10 cellular contexts compared by ENCODE assay signal in genomic region chr3:278300-279064, GRCh38.
DNase-seq lines count a peak whose midpoint lies in the region; ATAC-seq, FAIRE-seq and TF ChIP-seq lines count a peak whose summit lies in the region.
"Had no signal": no experiment of that assay in that cellular context is flagged by ENCODE, and none has a peak within 500 bp of the region (broad histone marks: within the 10 kb centered on the region; RNA-seq: fewer than 3 reads in every experiment).

No MANE protein-coding gene starts in this region.

- no peaks in the 10 kb centered on the region for H3K4me1 ChIP-seq in testis
- H3K4me1 ChIP-seq in ascending aorta = no peaks in the 10 kb centered on the region

- POLR2A ChIA-PET in activated B cell treated with CpG ODN at 0.5 μM for 24 hours (lab: Charles Lee) = interaction anchor here (0.9 to 2.3 kb wide), 5 partner anchors 11 to 81 kb away, joined by 3 to 21 read pairs (median 6); no protein-coding TSS in a partner anchor

- intact Hi-C loops in activated B cell treated with CpG ODN at 0.5 μM for 24 hours (cut with micrococcal nuclease) (loop anchor here (1.0 kb wide), 4 partner anchors 12 to 81 kb away; no protein-coding TSS in a partner anchor), testis (cut with DNase I; ENCODE audit: low total_unique reads) (no loop called here), ascending aorta (cut with DNase I) (no loop called here)

- H3K27ac ChIP-seq in testis (no peak overlapping the region), ascending aorta (no peak overlapping the region)
- H3K27ac ChIP-seq: hepatocyte had no signal

- H3K27me3 ChIP-seq in testis (no peaks in the 10 kb centered on the region), ascending aorta (no peaks in the 10 kb centered on the region)
- H3K27me3 ChIP-seq: hepatocyte had no signal

- FAIRE-seq in GM12892 (lab: Jason Lieb, UNC) = peak; percentile 89

- DNase-seq in GM12892 (ENCODE audit: insufficient read length) (no peak), activated B cell treated with CpG ODN at 0.5 μM for 24 hours (peak; percentile 37), Ammon's horn (ENCODE audit: low spot score) (no peak), testis (no peak), ascending aorta (ENCODE audit: low spot score in 2 of 2) (no peak)
- DNase-seq in activated CD4-positive, alpha-beta T cell treated with anti-CD3 and anti-CD28 coated beads, Interleukin-2, amount 50 U/mL, for 1 hour = no peak
- DNase-seq: DND-41 had no signal

- peaks cover 11% of the 10 kb centered on the region for H3K9me3 Mint-ChIP-seq in activated B cell treated with CpG ODN at 0.5 μM for 24 hours

- peaks cover 68% of the 10 kb centered on the region for H3K4me1 Mint-ChIP-seq in activated B cell treated with CpG ODN at 0.5 μM for 24 hours

- CTCF ChIA-PET in activated B cell treated with CpG ODN at 0.5 μM for 24 hours (lab: Charles Lee) = interaction anchor here (1.5 to 2.5 kb wide), 3 partner anchors 11 to 236 kb away, joined by 4 to 9 read pairs (median 6); no protein-coding TSS in a partner anchor

- peaks cover 5% of the 10 kb centered on the region for H3K36me3 Mint-ChIP-seq in activated B cell treated with CpG ODN at 0.5 μM for 24 hours (ENCODE audit: low read depth)

- H3K9me3 ChIP-seq in testis = no peaks in the 10 kb centered on the region
- no peaks in the 10 kb centered on the region for H3K9me3 ChIP-seq in ascending aorta

- H3K27me3 Mint-ChIP-seq in activated B cell treated with CpG ODN at 0.5 μM for 24 hours = no peaks in the 10 kb centered on the region

- H3K27ac Mint-ChIP-seq in activated B cell treated with CpG ODN at 0.5 μM for 24 hours = peak overlapping the region; percentile 95

- H3K36me3 ChIP-seq in testis (ENCODE audit: low read depth, missing control alignments) = no peaks in the 10 kb centered on the region
- no peaks in the 10 kb centered on the region for H3K36me3 ChIP-seq in ascending aorta

- H3K4me3 ChIP-seq in testis (no peak overlapping the region), ascending aorta (no peak overlapping the region)
- H3K4me3 ChIP-seq: hepatocyte had no signal

- ATAC-seq in GM21390 (IDR thresholded peaks at IDR 0.05; ENCODE audit: unreplicated experiment) (peak; percentile 82), HG03439 (IDR thresholded peaks at IDR 0.05; ENCODE audit: unreplicated experiment) (peak; percentile 87), activated B cell treated with CpG ODN at 0.5 μM for 24 hours (ENCODE audit: low read depth) (peak; percentile 91)

- 79 to 81% methylated on average over 12 of the region's 12 CpGs for WGBS in testis, 2 donors

- TF ChIP-seq POLR2A in GM12892 (IDR thresholded peaks at IDR 0.05; ENCODE audit: low read depth, low read length) (no peak), testis (IDR thresholded peaks at IDR 0.05) (no peak)

- TF ChIP-seq CTCF in activated B cell treated with CpG ODN at 0.5 μM for 24 hours (IDR thresholded peaks at IDR 0.05) = no peak
- no peak for TF ChIP-seq CTCF in testis (IDR thresholded peaks at IDR 0.05)
- no peak for TF ChIP-seq CTCF in ascending aorta (IDR thresholded peaks at IDR 0.05)

- peak overlapping the region; percentile 76 for H3K4me3 Mint-ChIP-seq in activated B cell treated with CpG ODN at 0.5 μM for 24 hours
